In genomic region chr14:79564371-79564770, GRCh38 we compare ENCODE assay signal across 13 cellular contexts.
DNase-seq lines count a peak whose midpoint lies in the region; ATAC-seq and TF ChIP-seq lines count a peak whose summit lies in the region.
"Had no signal": no experiment of that assay in that cellular context is flagged by ENCODE, and none has a peak within 500 bp of the region (broad histone marks: within the 10 kb centered on the region; RNA-seq: fewer than 3 reads in every experiment).

No MANE protein-coding gene starts in this region.

- H3K9me3 ChIP-seq in osteoblast (ENCODE audit: low read depth, low read length) = no peaks in the 10 kb centered on the region
- H3K9me3 ChIP-seq: HAP-1 had no signal

- H3K4me3 ChIP-seq in choroid plexus epithelial cell (ENCODE audit: low read depth, low read length) = no peak overlapping the region
- H3K4me3 ChIP-seq in osteoblast (ENCODE audit: insufficient read depth, low read length) = no peak overlapping the region
- H3K4me3 ChIP-seq: HAP-1 had no signal

- no peak overlapping the region for H3K27ac ChIP-seq in osteoblast (ENCODE audit: low read depth, low read length)
- H3K27ac ChIP-seq: HL-60 had no signal

- no peaks in the 10 kb centered on the region for H3K4me1 ChIP-seq in osteoblast (ENCODE audit: insufficient read depth, low read length)

- TF ChIP-seq CTCF in choroid plexus epithelial cell (conservative IDR thresholded peaks at IDR 0.05; ENCODE audit: low read depth, low read length) (no peak), osteoblast (IDR thresholded peaks at IDR 0.05; ENCODE audit: extremely low read depth, low read depth, low read length) (no peak)

- H2AFZ ChIP-seq in osteoblast (ENCODE audit: low read length) = no peak overlapping the region

- peak; percentile 43 for ATAC-seq in SK-N-SH treated with all-trans-retinoic acid at 6 μM for 48 hours
- ATAC-seq in HG02642 (IDR thresholded peaks at IDR 0.05; ENCODE audit: poor library complexity, unreplicated experiment) = no peak
- ATAC-seq: CD8-positive, alpha-beta T cell had no signal

- H3K79me2 ChIP-seq in osteoblast (ENCODE audit: insufficient read depth, low read length) = no peaks in the 10 kb centered on the region

- H3K4me2 ChIP-seq in osteoblast (ENCODE audit: insufficient read depth, low read length) = no peak overlapping the region

- H3K27me3 ChIP-seq in osteoblast (ENCODE audit: insufficient read depth, low read length) = no peaks in the 10 kb centered on the region

- H4K20me1 ChIP-seq in osteoblast (ENCODE audit: insufficient read depth, low read length) = no peaks in the 10 kb centered on the region

- H3K36me3 ChIP-seq in osteoblast (ENCODE audit: insufficient read depth, low read length) = no peaks in the 10 kb centered on the region
- H3K36me3 ChIP-seq: HAP-1 had no signal

- peak; percentile 12 for DNase-seq in EH (ENCODE audit: low read depth)
- peak; percentile 67 for DNase-seq in choroid plexus epithelial cell (ENCODE audit: low read depth)
- peak; percentile 45 for DNase-seq in kidney tubule cell (ENCODE audit: low spot score)
- DNase-seq in activated T-cell treated with anti-CD3 and anti-CD28 coated beads for 4 hours = no peak
- DNase-seq in osteoblast (ENCODE audit: insufficient read length, low spot score, missing footprints) = no peak
- no peak for DNase-seq in AG08396 (ENCODE audit: low spot score)
- DNase-seq: CD8-positive, alpha-beta T cell; COR-L47; DMS153 had no signal

TF ChIP-seq in SK-N-SH treated with all-trans-retinoic acid at 6 μM for 48 hours, 23 proteins besides CTCF, POLR2A, EP300 and RAD21:
- no peak for TF ChIP-seq TCF4 (CRISPR knock-in tag; IDR thresholded peaks at IDR 0.05; ENCODE audit: borderline replicate concordance)
- no peak for TF ChIP-seq ZC3H10 (CRISPR knock-in tag; IDR thresholded peaks at IDR 0.05)
- no peak for TF ChIP-seq PPARA (CRISPR knock-in tag; IDR thresholded peaks at IDR 0.05; ENCODE audit: borderline replicate concordance)
- no peak for TF ChIP-seq TOX (CRISPR knock-in tag; IDR thresholded peaks at IDR 0.05; ENCODE audit: borderline replicate concordance)
- TF ChIP-seq PATZ1 (CRISPR knock-in tag; IDR thresholded peaks at IDR 0.05; ENCODE audit: borderline replicate concordance) = no peak
- TF ChIP-seq BACH2 (CRISPR knock-in tag; IDR thresholded peaks at IDR 0.05; ENCODE audit: borderline replicate concordance) = no peak
- TF ChIP-seq ZFP30 (CRISPR knock-in tag; IDR thresholded peaks at IDR 0.05) = no peak

Comparison
In these comparisons a context has a peak if more than half of its experiments do, and no peak if none do; other contexts are left out.
1. DNase-seq: peak in EH (single experiment), choroid plexus epithelial cell (single experiment) and kidney tubule cell (single experiment); none in activated T-cell treated with anti-CD3 and anti-CD28 coated beads for 4 hours (single experiment), osteoblast (single experiment) and AG08396 (single experiment).